11 cellular contexts compared by ENCODE assay signal in the genomic region with DNA sequence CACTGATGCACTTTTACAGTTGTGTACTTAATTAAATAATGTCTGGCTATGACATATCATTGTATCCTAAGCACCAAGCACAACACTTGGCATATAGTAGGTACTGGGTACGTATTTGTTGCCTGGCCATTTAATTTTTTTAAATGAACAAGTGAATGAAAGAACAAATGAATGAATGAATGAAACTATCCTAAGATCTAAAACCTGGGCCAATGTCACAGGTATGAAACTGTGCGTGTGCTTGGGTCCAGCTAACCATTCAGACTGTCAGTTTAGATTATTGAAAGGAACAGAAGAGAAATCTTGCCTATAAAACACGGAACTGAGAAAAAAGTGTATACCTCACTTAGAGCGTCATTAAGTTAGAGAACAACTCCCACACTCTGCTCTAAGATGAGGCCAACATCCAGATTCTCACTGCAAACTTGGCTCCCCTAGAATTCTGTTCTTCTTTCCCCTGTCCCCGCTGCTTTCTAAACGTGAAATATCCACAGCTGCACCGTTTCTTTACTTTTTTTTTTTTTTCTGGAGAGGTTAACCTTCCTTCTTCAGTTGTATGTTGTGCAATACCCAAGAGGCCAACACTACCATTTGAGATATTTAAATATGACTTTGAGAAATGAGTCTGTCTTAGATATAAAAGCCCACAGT. TPM values are rescaled to one million over a fixed set of nuclear protein-coding genes. Genes with fewer than 3 reads are reported as not detected.
A peak's percentile ranks its signal among the peaks of the same experiment; 100 is the strongest.
DNase-seq lines count a peak whose midpoint lies in the region; ATAC-seq, FAIRE-seq and TF ChIP-seq lines count a peak whose summit lies in the region.
"Had no signal": no experiment of that assay in that cellular context is flagged by ENCODE, and none has a peak within 500 bp of the region (broad histone marks: within the 10 kb centered on the region; RNA-seq: fewer than 3 reads in every experiment).

No MANE protein-coding gene starts in this region.

- no peak overlapping the region for H3K4me3 ChIP-seq in Peyer's patch
- H3K4me3 ChIP-seq: breast epithelium had no signal

- H3K9me3 ChIP-seq in Peyer's patch: no peaks in the 10 kb centered on the region
- H3K9me3 ChIP-seq: breast epithelium had no signal

- peak overlapping the region; percentile 16 to 81 (median 26) for H3K27ac ChIP-seq in Peyer's patch
- H3K27ac ChIP-seq: breast epithelium had no signal

- peak; percentile 89 for ATAC-seq in Right ventricle myocardium inferior
- peak; percentile 51 for ATAC-seq in HG03060 (IDR thresholded peaks at IDR 0.05; ENCODE audit: low read depth, unreplicated experiment)
- peak; percentile 80 for ATAC-seq in stimulated activated memory B cell treated with anti-CD40 and anti-IgM and Interleukin-4, amounts not matched to agents 10 μg/mL and 1 μg/mL and 100 μg/mL, for 72 hours

- no peak for TF ChIP-seq CTCF in Peyer's patch (IDR thresholded peaks at IDR 0.05)

- H3K36me3 ChIP-seq in Peyer's patch: no peaks in the 10 kb centered on the region
- H3K36me3 ChIP-seq: breast epithelium had no signal

- TF ChIP-seq POLR2A in Peyer's patch (IDR thresholded peaks at IDR 0.05): no peak

- peak overlapping the region; percentile 67 for H3K4me3 Mint-ChIP-seq in stimulated activated memory B cell treated with anti-CD40 and anti-IgM and Interleukin-4, amounts not matched to agents 10 μg/mL and 1 μg/mL and 100 μg/mL, for 72 hours
- H3K4me3 Mint-ChIP-seq: activated CD4-positive, alpha-beta T cell treated with anti-CD3 and anti-CD28 coated beads, Interleukin-2, amount 10 ng/mL, durations not matched to agents 7 days and 5 days had no signal

- peaks cover 0 to 3% (median 0%) of the 10 kb centered on the region in 4 donors for H3K4me1 ChIP-seq in Peyer's patch
- H3K4me1 ChIP-seq: breast epithelium had no signal

- no peaks in the 10 kb centered on the region for H3K9me3 Mint-ChIP-seq in stimulated activated memory B cell treated with anti-CD40 and anti-IgM and Interleukin-4, amounts not matched to agents 10 μg/mL and 1 μg/mL and 100 μg/mL, for 72 hours
- H3K9me3 Mint-ChIP-seq: activated CD4-positive, alpha-beta T cell treated with anti-CD3 and anti-CD28 coated beads, Interleukin-2, amount 10 ng/mL, durations not matched to agents 7 days and 5 days had no signal

- peaks cover 76% of the 10 kb centered on the region for H3K4me1 Mint-ChIP-seq in stimulated activated memory B cell treated with anti-CD40 and anti-IgM and Interleukin-4, amounts not matched to agents 10 μg/mL and 1 μg/mL and 100 μg/mL, for 72 hours
- H3K4me1 Mint-ChIP-seq: activated CD4-positive, alpha-beta T cell treated with anti-CD3 and anti-CD28 coated beads, Interleukin-2, amount 10 ng/mL, durations not matched to agents 7 days and 5 days had no signal

- no peaks in the 10 kb centered on the region for H3K27me3 Mint-ChIP-seq in stimulated activated memory B cell treated with anti-CD40 and anti-IgM and Interleukin-4, amounts not matched to agents 10 μg/mL and 1 μg/mL and 100 μg/mL, for 72 hours

- intact Hi-C loops in Right ventricle myocardium inferior (cut with DNase I) (no loop called here), cardiac septum (cut with DNase I) (no loop called here)

- no peak for FAIRE-seq in HTR-8/SVneo (lab: Jason Lieb, UNC)

- no peak for DNase-seq in Right ventricle myocardium inferior (ENCODE audit: missing footprints)
- no peak for DNase-seq in cardiac septum (ENCODE audit: low spot score)
- DNase-seq in Peyer's patch: no peak
- DNase-seq in hepatic stellate cell (ENCODE audit: low spot score): no peak
- DNase-seq in stimulated activated naive CD4-positive, alpha-beta T cell (lab: John Stamatoyannopoulos, UW): no peak
- DNase-seq in HTR-8/SVneo (ENCODE audit: insufficient read length, low spot score): no peak
- DNase-seq: activated CD4-positive, alpha-beta T cell treated with anti-CD3 and anti-CD28 coated beads, Interleukin-2, amount 10 ng/mL, durations not matched to agents 7 days and 5 days; NCI-H82 had no signal

- H3K27ac Mint-ChIP-seq in stimulated activated memory B cell treated with anti-CD40 and anti-IgM and Interleukin-4, amounts not matched to agents 10 μg/mL and 1 μg/mL and 100 μg/mL, for 72 hours: peak overlapping the region; percentile 95
- H3K27ac Mint-ChIP-seq: activated CD4-positive, alpha-beta T cell treated with anti-CD3 and anti-CD28 coated beads, Interleukin-2, amount 10 ng/mL, durations not matched to agents 7 days and 5 days had no signal

- no peaks in the 10 kb centered on the region for H3K27me3 ChIP-seq in Peyer's patch
- H3K27me3 ChIP-seq: breast epithelium had no signal

- H3K36me3 Mint-ChIP-seq in stimulated activated memory B cell treated with anti-CD40 and anti-IgM and Interleukin-4, amounts not matched to agents 10 μg/mL and 1 μg/mL and 100 μg/mL, for 72 hours: peaks cover 6% of the 10 kb centered on the region

RNA-seq across cellular contexts. Expression of a gene that starts 17.3 kb away (rescaled TPM):
- total RNA-seq in Right ventricle myocardium inferior (3.9 TPM), cardiac septum (3.3 TPM), Peyer's patch (100 to 1,000 TPM in 3 of 4 donors, 10 to 100 TPM in 1; 91.4 to 194 (median 134) TPM)

RNA-seq across cellular contexts. Expression of a gene that starts 33.9 kb away (rescaled TPM):
- 41.5 TPM for total RNA-seq in Right ventricle myocardium inferior
- 34.7 TPM for total RNA-seq in cardiac septum
- 10 to 100 TPM; 11.6 to 55.7 (median 31.3) TPM for total RNA-seq in Peyer's patch

Comparison
In these comparisons a context has a peak if more than half of its experiments do, and no peak if none do; other contexts are left out.
1. RNA of a gene that starts 17.3 kb away (total RNA-seq): 91.4 to 194 TPM in Peyer's patch; 3.9 TPM in Right ventricle myocardium inferior (single experiment) and 3.3 TPM in cardiac septum (single experiment); every median in the first group is over 10 times any median in the second.
2. Peak in every context shown above with its lines, with median percentiles within 50 percentile points of each other: ATAC-seq.